ENCODE assay signal across 18 cellular contexts in the genomic region with DNA sequence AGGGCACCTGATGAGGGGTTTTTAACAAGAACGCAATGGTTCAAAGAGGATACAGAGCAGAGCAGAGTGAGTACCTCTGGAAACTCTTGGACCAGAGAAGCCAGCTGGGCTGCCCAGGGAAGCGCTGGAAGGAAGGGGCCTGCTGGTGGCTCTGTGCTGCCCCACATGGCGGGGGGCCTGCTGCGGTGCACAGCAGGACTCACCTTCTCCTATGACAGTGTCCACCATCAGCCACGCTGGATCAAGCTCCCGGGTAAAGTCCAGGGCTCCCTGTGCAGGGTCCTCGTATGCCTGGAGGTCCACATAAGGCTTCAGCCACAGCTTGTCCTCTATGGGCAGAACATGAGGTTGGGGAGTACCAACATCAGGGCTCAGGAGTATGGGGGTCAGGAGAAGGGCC. TPM values are rescaled to one million over a fixed set of nuclear protein-coding genes. Genes with fewer than 3 reads are reported as not detected.
DNase-seq lines count a peak whose midpoint lies in the region; ATAC-seq, FAIRE-seq and TF ChIP-seq lines count a peak whose summit lies in the region.
"Had no signal": no experiment of that assay in that cellular context is flagged by ENCODE, and none has a peak within 500 bp of the region (broad histone marks: within the 10 kb centered on the region; RNA-seq: fewer than 3 reads in every experiment).

No MANE protein-coding gene starts in this region.

- DNase-seq in A549 (ENCODE audit: low read depth in 1 of 2, low spot score in 1 of 2) (no peak), H1 (ENCODE audit: low read depth in 1 of 2, low spot score in 2 of 2) (no peak), prostate gland (ENCODE audit: low spot score) (no peak), NCI-H69 (lab: John Stamatoyannopoulos, UW) (no peak)
- DNase-seq in activated CD4-positive, alpha-beta T cell treated with anti-CD3 and anti-CD28 coated beads, Interleukin-2, amount 10 ng/mL, durations not matched to agents 24 days and 14 days = no peak
- no peak for DNase-seq in central memory CD4-positive, alpha-beta T cell
- DNase-seq: CD8-positive, alpha-beta memory T cell; DND-41; Karpas-422; MG63; NCI-H1092; NCI-H510A treated with DMSO at 0.1 percent for 48 hours; PC-9 had no signal

- no peak overlapping the region for H3K23ac ChIP-seq in H1 (ENCODE audit: insufficient read length)

- CTCF ChIA-PET in A549 (lab: Yijun Ruan, JAX) = interaction anchor here (1.0 to 4.3 kb wide), 6 partner anchors 12 to 156 kb away, joined by 3 to 19 read pairs (median 4); partner anchors contain the start of gene EPHA1
- CTCF ChIA-PET in H1 (lab: Charles Lee; ENCODE audit: partially characterized antibody) = interaction anchor here (1.5 to 23.5 kb wide), 8 partner anchors 8 to 96 kb away, joined by 3 to 359 read pairs (median 14); partner anchors contain the start of genes EPHA1 and ZYX

- no peak for FAIRE-seq in A549 (lab: Jason Lieb, UNC)
- FAIRE-seq in H1 (lab: Jason Lieb, UNC) = no peak
- FAIRE-seq: G401.6, GM12878 had no signal

- H4K8ac ChIP-seq in H1 (ENCODE audit: extremely low read depth, insufficient read depth, low read length) = peak overlapping the region; percentile 53; the same call in 1 of the 2 replicates

- no peak overlapping the region for H2BK20ac ChIP-seq in H1 (ENCODE audit: low read length)

- peak; percentile 12 to 17; a peak in 4 of 6 replicates for ATAC-seq in A549

- H3K4me2 ChIP-seq in A549 = no peak overlapping the region
- peak overlapping the region in 8 of 11 experiments; percentile 69 to 96 (median 86); a peak in 14 of 22 replicates for H3K4me2 ChIP-seq in BLaER1 treated with 17β-estradiol and CSF1 and Interleukin-3, amounts not matched to agents 10 nM and 100 nM
- H3K4me2 ChIP-seq in H1 (ENCODE audit: insufficient read depth in 1 of 2, low read depth in 2 of 2, low read length in 2 of 2) = no peak overlapping the region
- peak overlapping the region; percentile 20 for H3K4me2 ChIP-seq in parathyroid adenoma (ENCODE audit: low read length)
- H3K4me2 ChIP-seq: PC-9 had no signal

- H3K27me3 ChIP-seq in BLaER1 treated with 17β-estradiol and CSF1 and Interleukin-3, amounts not matched to agents 10 nM and 100 nM = no peaks in the 10 kb centered on the region
- H3K27me3 ChIP-seq in H1 (replicated peaks in 1 of 4; ENCODE audit: control insufficient read depth in 3 of 4, extremely low read depth in 1 of 4, insufficient read depth in 3 of 4, low read length in 3 of 4) (no peaks in the 10 kb centered on the region), parathyroid adenoma (ENCODE audit: control insufficient read depth, insufficient read depth, low read length) (no peaks in the 10 kb centered on the region), prostate gland (replicated peaks; ENCODE audit: insufficient read depth) (no peaks in the 10 kb centered on the region)
- H3K27me3 ChIP-seq: MG63 had no signal

- no peak overlapping the region for H3K56ac ChIP-seq in H1 (replicated peaks; ENCODE audit: insufficient read length, low read depth, low read length)

- no peak overlapping the region for H4K5ac ChIP-seq in H1 (ENCODE audit: insufficient read length, low read depth, low read length)

- H2AFZ ChIP-seq in H1 (ENCODE audit: low read length) (no peak overlapping the region), parathyroid adenoma (no peak overlapping the region)
- H2AFZ ChIP-seq: PC-9 had no signal

- H3K9me3 Mint-ChIP-seq in activated CD4-positive, alpha-beta T cell treated with anti-CD3 and anti-CD28 coated beads, Interleukin-2, amount 10 ng/mL, durations not matched to agents 24 days and 14 days = no peaks in the 10 kb centered on the region
- H3K9me3 Mint-ChIP-seq: CD8-positive, alpha-beta memory T cell had no signal

- peaks cover 7% of the 10 kb centered on the region for H3K4me1 Mint-ChIP-seq in activated CD4-positive, alpha-beta T cell treated with anti-CD3 and anti-CD28 coated beads, Interleukin-2, amount 10 ng/mL, durations not matched to agents 24 days and 14 days

- no peaks in the 10 kb centered on the region for H3K27me3 Mint-ChIP-seq in activated CD4-positive, alpha-beta T cell treated with anti-CD3 and anti-CD28 coated beads, Interleukin-2, amount 10 ng/mL, durations not matched to agents 24 days and 14 days
- H3K27me3 Mint-ChIP-seq: CD8-positive, alpha-beta memory T cell had no signal

- no peak overlapping the region for H3K9ac ChIP-seq in BLaER1 treated with 17β-estradiol and CSF1 and Interleukin-3, amounts not matched to agents 10 nM and 100 nM
- H3K9ac ChIP-seq in H1 (replicated peaks in 1 of 4; ENCODE audit: extremely low read depth in 1 of 4, low read depth in 3 of 4, low read length in 3 of 4) (no peak overlapping the region), parathyroid adenoma (no peak overlapping the region)

- TF ChIP-seq POLR2A in A549 (IDR thresholded peaks at IDR 0.05; ENCODE audit: low read length) (no peak), H1 (IDR thresholded peaks at IDR 0.05; ENCODE audit: control extremely low read depth in 1 of 2, low read depth in 2 of 2, low read length in 2 of 2) (no peak), prostate gland (IDR thresholded peaks at IDR 0.05) (no peak)

- no peak overlapping the region for H2BK15ac ChIP-seq in H1 (ENCODE audit: low read length)

- TF ChIP-seq EP300 in A549 (IDR thresholded peaks at IDR 0.05) (no peak), H1 (IDR thresholded peaks at IDR 0.05; ENCODE audit: borderline replicate concordance in 1 of 2, low read depth in 2 of 2, low read length in 2 of 2) (no peak)

- H3K4me3 ChIP-seq in A549 (no peak overlapping the region), H1 (ENCODE audit: extremely low read depth in 1 of 4, insufficient read depth in 2 of 4, low read depth in 3 of 4, low read length in 4 of 4) (no peak overlapping the region), parathyroid adenoma (ENCODE audit: low read depth, low read length) (no peak overlapping the region), prostate gland (no peak overlapping the region)
- H3K4me3 ChIP-seq in BLaER1 treated with 17β-estradiol and CSF1 and Interleukin-3, amounts not matched to agents 10 nM and 100 nM = no peak overlapping the region
- H3K4me3 ChIP-seq: GM12878, MG63, PC-9 had no signal

- peaks cover 11 to 25% (median 18%) of the 10 kb centered on the region in 11 experiments for H3K36me3 ChIP-seq in BLaER1 treated with 17β-estradiol and CSF1 and Interleukin-3, amounts not matched to agents 10 nM and 100 nM
- peaks cover 49 to 93% (median 89%) of the 10 kb centered on the region in 4 experiments for H3K36me3 ChIP-seq in H1 (ENCODE audit: control insufficient read depth in 2 of 4, insufficient read depth in 4 of 4, low read length in 3 of 4)
- H3K36me3 ChIP-seq in parathyroid adenoma (ENCODE audit: control insufficient read depth, insufficient read depth, low read length) = no peaks in the 10 kb centered on the region
- H3K36me3 ChIP-seq in prostate gland = no peaks in the 10 kb centered on the region

- no peak for TF ChIP-seq CTCF in A549 (IDR thresholded peaks at IDR 0.05)
- TF ChIP-seq CTCF in H1 (IDR thresholded peaks at IDR 0.05; ENCODE audit: control extremely low read depth in 1 of 3, insufficient read depth in 1 of 3, low read depth in 1 of 3, low read length in 3 of 3) = no peak
- TF ChIP-seq CTCF in parathyroid adenoma (IDR thresholded peaks at IDR 0.05) = no peak
- TF ChIP-seq CTCF in prostate gland (IDR thresholded peaks at IDR 0.05) = no peak

- TF ChIP-seq RAD21 in A549 (conservative IDR thresholded peaks at IDR 0.05 in 1 of 2, IDR thresholded peaks at IDR 0.05 in 1 of 2) (no peak), H1 (IDR thresholded peaks at IDR 0.05 in 1 of 2, conservative IDR thresholded peaks at IDR 0.05 in 1 of 2; ENCODE audit: low read depth in 2 of 2, low read length in 2 of 2) (no peak)

- no peak overlapping the region for H2AK5ac ChIP-seq in H1 (ENCODE audit: low read depth, low read length)

- no peak overlapping the region for H2BK12ac ChIP-seq in H1 (ENCODE audit: low read depth, low read length)

- H3K4ac ChIP-seq in H1 (replicated peaks; ENCODE audit: insufficient read length, low read depth, low read length) = no peak overlapping the region

- H3K36me3 Mint-ChIP-seq in activated CD4-positive, alpha-beta T cell treated with anti-CD3 and anti-CD28 coated beads, Interleukin-2, amount 10 ng/mL, durations not matched to agents 24 days and 14 days (ENCODE audit: low read depth) = peaks cover 14% of the 10 kb centered on the region

- intact Hi-C loops in prostate gland (cut with DNase I) = loop anchor here (10.0 kb wide), 1 partner anchor 541 kb away; the partner anchor contains the start of gene EPHB6
- intact Hi-C loops in activated CD4-positive, alpha-beta T cell treated with anti-CD3 and anti-CD28 coated beads, Interleukin-2, amount 10 ng/mL, durations not matched to agents 24 days and 14 days (cut with micrococcal nuclease) = no loop called here

- peaks cover 2% of the 10 kb centered on the region; the same call in 1 of the 2 replicates for H3K79me1 ChIP-seq in H1 (ENCODE audit: low read depth, low read length)

- H3K27ac Mint-ChIP-seq in activated CD4-positive, alpha-beta T cell treated with anti-CD3 and anti-CD28 coated beads, Interleukin-2, amount 10 ng/mL, durations not matched to agents 24 days and 14 days = no peak overlapping the region

- H4K20me1 ChIP-seq in BLaER1 treated with 17β-estradiol and CSF1 and Interleukin-3, amounts not matched to agents 10 nM and 100 nM = peaks cover 0 to 55% (median 31%) of the 10 kb centered on the region in 11 experiments; a peak in 20 of 22 replicates
- H4K20me1 ChIP-seq in H1 (replicated peaks in 1 of 2; ENCODE audit: control insufficient read depth in 1 of 2, insufficient read depth in 2 of 2, low read length in 2 of 2) = peaks cover 18 to 37% of the 10 kb centered on the region in 2 experiments

- peaks cover 0 to 3% of the 10 kb centered on the region in 2 experiments; a peak in 2 of 4 replicates for H3K79me2 ChIP-seq in H1 (ENCODE audit: control insufficient read depth in 1 of 2, insufficient read depth in 2 of 2, low read length in 2 of 2)
- no peaks in the 10 kb centered on the region for H3K79me2 ChIP-seq in parathyroid adenoma

- WGBS in A549 (ENCODE audit: missing lambda C conversion rate) = 76% methylated on average over 7 of the region's 7 CpGs
- WGBS in H1 (ENCODE audit: extremely low coverage in 1 of 2, insufficient coverage in 1 of 2, insufficient read length in 1 of 2, insufficient replicate concordance in 2 of 2, low coverage in 1 of 2, low lambda C conversion rate in 2 of 2, missing lambda C conversion rate in 1 of 2), 2 experiments = 73% methylated on average over 7 of the region's 7 CpGs; no CpG with 5 or more reads in 1 of the 2 experiments
- 83% methylated on average over 7 of the region's 7 CpGs for WGBS in prostate gland

- no peak overlapping the region for H3K14ac ChIP-seq in H1 (ENCODE audit: insufficient read length)

- H3K23me2 ChIP-seq in H1 (ENCODE audit: low read depth, low read length) = no peaks in the 10 kb centered on the region

- H3K27ac ChIP-seq in A549 (no peak overlapping the region), H1 (ENCODE audit: low read depth, low read length) (no peak overlapping the region), parathyroid adenoma (no peak overlapping the region), prostate gland (no peak overlapping the region)
- H3K27ac ChIP-seq in BLaER1 treated with 17β-estradiol and CSF1 and Interleukin-3, amounts not matched to agents 10 nM and 100 nM = no peak overlapping the region
- H3K27ac ChIP-seq: PC-9 had no signal

- H4K91ac ChIP-seq in H1 (replicated peaks; ENCODE audit: insufficient read length, low read length) = no peak overlapping the region

- no peak overlapping the region for H3K4me3 Mint-ChIP-seq in activated CD4-positive, alpha-beta T cell treated with anti-CD3 and anti-CD28 coated beads, Interleukin-2, amount 10 ng/mL, durations not matched to agents 24 days and 14 days
- H3K4me3 Mint-ChIP-seq: CD8-positive, alpha-beta memory T cell had no signal

- H2BK5ac ChIP-seq in H1 (ENCODE audit: low read depth, low read length) = no peak overlapping the region

- peaks cover 13% of the 10 kb centered on the region; the same call in 1 of the 3 replicates for H3K4me1 ChIP-seq in A549
- H3K4me1 ChIP-seq in BLaER1 treated with 17β-estradiol and CSF1 and Interleukin-3, amounts not matched to agents 10 nM and 100 nM = peaks cover 16 to 46% (median 31%) of the 10 kb centered on the region in 10 experiments
- no peaks in the 10 kb centered on the region for H3K4me1 ChIP-seq in H1 (replicated peaks in 1 of 4; ENCODE audit: control insufficient read depth in 3 of 4, insufficient read depth in 4 of 4, low read length in 3 of 4)
- peaks cover 11% of the 10 kb centered on the region for H3K4me1 ChIP-seq in parathyroid adenoma
- no peaks in the 10 kb centered on the region for H3K4me1 ChIP-seq in prostate gland (replicated peaks)

- H2BK120ac ChIP-seq in H1 (replicated peaks; ENCODE audit: low read depth, low read length) = no peak overlapping the region

- H3K18ac ChIP-seq in H1 (ENCODE audit: extremely low read depth, low read length) = no peak overlapping the region

- H3K9me3 ChIP-seq in A549 (no peaks in the 10 kb centered on the region), H1 (ENCODE audit: insufficient read depth in 2 of 2, low read depth in 1 of 2, low read length in 1 of 2) (no peaks in the 10 kb centered on the region), parathyroid adenoma (ENCODE audit: control insufficient read depth, low read length) (no peaks in the 10 kb centered on the region), prostate gland (no peaks in the 10 kb centered on the region)
- no peaks in the 10 kb centered on the region for H3K9me3 ChIP-seq in BLaER1 treated with 17β-estradiol and CSF1 and Interleukin-3, amounts not matched to agents 10 nM and 100 nM (replicated peaks in 1 of 11)
- H3K9me3 ChIP-seq: MG63 had no signal

- POLR2A ChIA-PET in A549 (lab: Yijun Ruan, JAX) = interaction anchor here (0.8 kb wide), 1 partner anchor 16 kb away, joined by 3 read pairs; no protein-coding TSS in a partner anchor
- POLR2A ChIA-PET in H1 (lab: Charles Lee; ENCODE audit: partially characterized antibody) = interaction anchor here (1.2 to 25.2 kb wide), 5 partner anchors 8 to 139 kb away, joined by 3 to 518 read pairs (median 7); partner anchors contain the start of genes EPHA1 and ZYX

RNA-seq across cellular contexts. Expression of gene EPHA1, which starts 12.5 kb away (rescaled TPM):
- polyA plus RNA-seq in A549 (2011; rRNA removed) (not detected in 2 replicates), A549 (2017; fragmentation: RNase III; extraction: RNeasy Plus Mini Kit Qiagen cat#74134 plus additional on column Dnase treatment) (not detected in 3 replicates), H1 (2011; rRNA removed) (86.5 and 113 TPM in 2 replicates)
- polyA plus RNA-seq in A549 (2012; cell fraction: cytosol; rRNA removed) = not detected in 2 replicates
- not detected in 2 replicates for polyA plus RNA-seq in A549 (2012; cell fraction: nucleus; rRNA removed)
- not detected in 2 replicates for polyA minus RNA-seq in A549 (2011; rRNA and poly(A)+ RNA removed)
- 133 and 139 TPM in 2 replicates for total RNA-seq in H1 (2021; fragmentation: NEBNext Ultra II Directional; extraction: Animal tissue kit (Norgen Biotek cat#: 25700))
- polyA plus RNA-seq in H1 (2011; cell fraction: cytosol; rRNA removed) = 103 TPM
- 324 TPM for polyA plus RNA-seq in H1 (2011; cell fraction: nucleus; rRNA removed)
- polyA plus RNA-seq in H1 (2012, experiment 1 of 2) = 107 to 123 TPM (median 120 TPM) in 4 replicates
- 106 TPM for polyA plus RNA-seq in H1 (2012, experiment 2 of 2)
- 176 TPM for polyA plus RNA-seq in H1 (2013, experiment 1 of 2)
- polyA plus RNA-seq in H1 (2013, experiment 2 of 2) = 162 TPM
- polyA minus RNA-seq in H1 (2011; rRNA and poly(A)+ RNA removed) = 185 and 189 TPM in 2 replicates
- 79.6 TPM for polyA minus RNA-seq in H1 (2011; cell fraction: cytosol; rRNA and poly(A)+ RNA removed)
- polyA minus RNA-seq in H1 (2011; cell fraction: nucleus; rRNA and poly(A)+ RNA removed) = 128 TPM
- total RNA-seq in prostate gland = 10 to 100 TPM; 10.5 to 15.7 TPM
- total RNA-seq in activated CD4-positive, alpha-beta T cell treated with anti-CD3 and anti-CD28 coated beads, Interleukin-2, amount 10 ng/mL, durations not matched to agents 24 days and 14 days = 0.09 and 0.26 TPM in 2 replicates
- total RNA-seq: SK-MEL-5 had no signal

RNA-seq across cellular contexts. Expression of gene ZYX, which starts 15.0 kb away (rescaled TPM):
- polyA plus RNA-seq in A549 (2011; rRNA removed) (13.3 and 24.5 TPM in 2 replicates), A549 (2017; fragmentation: RNase III; extraction: RNeasy Plus Mini Kit Qiagen cat#74134 plus additional on column Dnase treatment) (109 to 124 TPM (median 119 TPM) in 3 replicates), H1 (2011; rRNA removed) (40.6 and 77.9 TPM in 2 replicates)
- polyA plus RNA-seq in A549 (2012; cell fraction: cytosol; rRNA removed) = 89.4 and 115 TPM in 2 replicates
- 182 and 185 TPM in 2 replicates for polyA plus RNA-seq in A549 (2012; cell fraction: nucleus; rRNA removed)
- 37.2 and 58.9 TPM in 2 replicates for polyA minus RNA-seq in A549 (2011; rRNA and poly(A)+ RNA removed)
- 159 and 174 TPM in 2 replicates for total RNA-seq in H1 (2021; fragmentation: NEBNext Ultra II Directional; extraction: Animal tissue kit (Norgen Biotek cat#: 25700))
- polyA plus RNA-seq in H1 (2011; cell fraction: cytosol; rRNA removed) = 25.7 TPM
- polyA plus RNA-seq in H1 (2011; cell fraction: nucleus; rRNA removed) = 107 TPM
- polyA plus RNA-seq in H1 (2012, experiment 1 of 2) = 138 to 177 TPM (median 171 TPM) in 4 replicates
- polyA plus RNA-seq in H1 (2012, experiment 2 of 2) = 172 TPM
- 166 TPM for polyA plus RNA-seq in H1 (2013, experiment 1 of 2)
- 163 TPM for polyA plus RNA-seq in H1 (2013, experiment 2 of 2)
- polyA minus RNA-seq in H1 (2011; rRNA and poly(A)+ RNA removed) = 21.5 and 32.9 TPM in 2 replicates
- 70.7 TPM for polyA minus RNA-seq in H1 (2011; cell fraction: cytosol; rRNA and poly(A)+ RNA removed)
- polyA minus RNA-seq in H1 (2011; cell fraction: nucleus; rRNA and poly(A)+ RNA removed) = 64.8 TPM
- 100 to 1,000 TPM in 1 of 2 donors, 10 to 100 TPM in 1; 55.8 to 256 TPM for total RNA-seq in prostate gland
- 85.8 and 89.7 TPM in 2 replicates for total RNA-seq in activated CD4-positive, alpha-beta T cell treated with anti-CD3 and anti-CD28 coated beads, Interleukin-2, amount 10 ng/mL, durations not matched to agents 24 days and 14 days

RNA-seq across cellular contexts. Expression of gene FAM131B, which starts 33.7 kb away (rescaled TPM):
- polyA plus RNA-seq in A549 (2011; rRNA removed) (0.52 and 0.78 TPM in 2 replicates), A549 (2017; fragmentation: RNase III; extraction: RNeasy Plus Mini Kit Qiagen cat#74134 plus additional on column Dnase treatment) (0.16 to 0.32 TPM (median 0.19 TPM) in 3 replicates), H1 (2011; rRNA removed) (23.1 and 28.8 TPM in 2 replicates)
- 0.15 and 0.18 TPM in 2 replicates for polyA plus RNA-seq in A549 (2012; cell fraction: cytosol; rRNA removed)
- polyA plus RNA-seq in A549 (2012; cell fraction: nucleus; rRNA removed) = 0.19 and 0.50 TPM in 2 replicates
- polyA minus RNA-seq in A549 (2011; rRNA and poly(A)+ RNA removed) = 0.83 and 1.3 TPM in 2 replicates
- 35.5 and 38.2 TPM in 2 replicates for total RNA-seq in H1 (2021; fragmentation: NEBNext Ultra II Directional; extraction: Animal tissue kit (Norgen Biotek cat#: 25700))
- 27.9 TPM for polyA plus RNA-seq in H1 (2011; cell fraction: cytosol; rRNA removed)
- 37.7 TPM for polyA plus RNA-seq in H1 (2011; cell fraction: nucleus; rRNA removed)
- 22.4 to 28.3 TPM (median 26.2 TPM) in 4 replicates for polyA plus RNA-seq in H1 (2012, experiment 1 of 2)
- 25.4 TPM for polyA plus RNA-seq in H1 (2012, experiment 2 of 2)
- polyA plus RNA-seq in H1 (2013, experiment 1 of 2) = 11.6 TPM
- 12.8 TPM for polyA plus RNA-seq in H1 (2013, experiment 2 of 2)
- polyA minus RNA-seq in H1 (2011; rRNA and poly(A)+ RNA removed) = 51.2 and 57.7 TPM in 2 replicates
- polyA minus RNA-seq in H1 (2011; cell fraction: cytosol; rRNA and poly(A)+ RNA removed) = 20.8 TPM
- polyA minus RNA-seq in H1 (2011; cell fraction: nucleus; rRNA and poly(A)+ RNA removed) = 25.5 TPM
- 1 to 10 TPM in 1 of 2 donors, under 1 TPM in 1; 0.32 to 1.2 TPM for total RNA-seq in prostate gland
- 0.37 and 0.45 TPM in 2 replicates for total RNA-seq in activated CD4-positive, alpha-beta T cell treated with anti-CD3 and anti-CD28 coated beads, Interleukin-2, amount 10 ng/mL, durations not matched to agents 24 days and 14 days
- total RNA-seq: SK-MEL-5 had no signal

RNA-seq across cellular contexts. Expression of gene TAS2R60, which starts 47.1 kb away (rescaled TPM):
- not detected in 2 replicates for polyA plus RNA-seq in A549 (2011; rRNA removed)
- polyA plus RNA-seq in A549 (2012; cell fraction: cytosol; rRNA removed) = not detected in 2 replicates
- polyA plus RNA-seq in A549 (2012; cell fraction: nucleus; rRNA removed) = not detected in 2 replicates
- not detected in 3 replicates for polyA plus RNA-seq in A549 (2017; fragmentation: RNase III; extraction: RNeasy Plus Mini Kit Qiagen cat#74134 plus additional on column Dnase treatment)
- polyA minus RNA-seq in A549 (2011; rRNA and poly(A)+ RNA removed) = not detected in 2 replicates
- total RNA-seq in H1 (2021; fragmentation: NEBNext Ultra II Directional; extraction: Animal tissue kit (Norgen Biotek cat#: 25700)) = 0.32 and 0.46 TPM in 2 replicates
- polyA plus RNA-seq in H1 (2011; rRNA removed) = 0.13 and 0.15 TPM in 2 replicates
- 0.14 TPM for polyA plus RNA-seq in H1 (2011; cell fraction: cytosol; rRNA removed)
- polyA plus RNA-seq in H1 (2011; cell fraction: nucleus; rRNA removed) = 0.37 TPM
- 0.20 TPM in 1 of 4 replicates, not detected in the others for polyA plus RNA-seq in H1 (2012, experiment 1 of 2)
- polyA plus RNA-seq in H1 (2012, experiment 2 of 2) = 0.29 TPM
- 0.18 TPM for polyA plus RNA-seq in H1 (2013, experiment 1 of 2)
- polyA plus RNA-seq in H1 (2013, experiment 2 of 2) = not detected
- 1.6 and 2.6 TPM in 2 replicates for polyA minus RNA-seq in H1 (2011; rRNA and poly(A)+ RNA removed)
- not detected for polyA minus RNA-seq in H1 (2011; cell fraction: cytosol; rRNA and poly(A)+ RNA removed)
- polyA minus RNA-seq in H1 (2011; cell fraction: nucleus; rRNA and poly(A)+ RNA removed) = 6.1 TPM
- total RNA-seq in prostate gland = not detected
- not detected in 2 replicates for total RNA-seq in activated CD4-positive, alpha-beta T cell treated with anti-CD3 and anti-CD28 coated beads, Interleukin-2, amount 10 ng/mL, durations not matched to agents 24 days and 14 days
- total RNA-seq: CD8-positive, alpha-beta memory T cell; GM12878; PC-9; SK-MEL-5 had no signal
- polyA plus RNA-seq: CD8-positive, alpha-beta memory T cell; GM12878 had no signal

Comparison
In these comparisons a context has a peak if more than half of its experiments do, and no peak if none do; other contexts are left out.
1. H3K4me2 ChIP-seq: peak in BLaER1 treated with 17β-estradiol and CSF1 and Interleukin-3, amounts not matched to agents 10 nM and 100 nM (8 of 11) and parathyroid adenoma (single experiment); none in A549 (single experiment) and H1 (0 of 2).
2. RNA of gene FAM131B, which starts 33.7 kb away (total RNA-seq): 35.5 to 38.2 TPM in H1; 0.32 to 1.2 TPM in prostate gland and 0.37 to 0.45 TPM in activated CD4-positive, alpha-beta T cell treated with anti-CD3 and anti-CD28 coated beads, Interleukin-2, amount 10 ng/mL, durations not matched to agents 24 days and 14 days; every median in the first group is over 10 times any median in the second.